ENCODE assay signal across 9 cellular contexts in genomic region chr5:54426209-54426608, GRCh38. TPM values are rescaled to one million over a fixed set of nuclear protein-coding genes. Genes with fewer than 3 reads are reported as not detected.
"Had no signal": no experiment of that assay in that cellular context is flagged by ENCODE, and none has a peak within 500 bp of the region (broad histone marks: within the 10 kb centered on the region; RNA-seq: fewer than 3 reads in every experiment).

No MANE protein-coding gene starts in this region.

- H3K4me1 Mint-ChIP-seq: GM23338, H9 had no signal

- DNase-seq: H9, HCEC 1CT, IMR-90, KG1 had no signal

- H3K4me3 Mint-ChIP-seq: GM23338, H9 had no signal

- ATAC-seq: GM23338, K562 had no signal

- FAIRE-seq: H1, H54, K562 had no signal

- H3K27ac Mint-ChIP-seq: GM23338, H9 had no signal

RNA-seq across cellular contexts. Expression of gene HSPB3, which starts 29.3 kb away (rescaled TPM):
- total RNA-seq: GM23338, H1, H9, HT-29 had no signal
- polyA plus RNA-seq: GM23338, H1 had no signal
